Comparison of ENCODE assay signal across 12 cellular contexts in the genomic region with DNA sequence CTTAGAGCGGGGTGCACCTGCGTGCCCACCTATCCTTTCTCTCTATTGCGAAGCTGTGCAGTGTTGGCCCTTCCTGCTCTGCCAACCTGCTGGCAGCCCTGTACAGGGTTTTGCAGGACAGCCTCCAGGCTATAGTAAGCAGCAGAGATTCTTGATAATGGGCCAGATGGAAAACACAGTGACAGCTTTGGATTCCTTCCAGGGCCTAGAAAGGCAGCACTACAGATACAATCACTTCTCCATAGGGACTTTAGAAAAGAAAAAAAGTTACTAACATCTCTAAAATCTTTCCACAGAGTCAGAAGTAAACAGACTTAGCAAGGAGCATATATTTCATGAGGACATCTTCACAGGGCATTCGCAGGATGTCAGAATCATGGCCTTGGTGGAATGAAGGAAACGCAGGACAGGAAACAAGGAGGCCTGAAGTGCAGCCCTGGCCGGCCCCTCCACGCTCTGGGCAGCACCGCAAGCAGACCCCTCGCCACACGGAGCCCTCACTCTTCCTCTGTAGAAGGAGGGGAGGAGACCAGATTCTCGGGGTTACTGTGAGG.
DNase-seq lines count a peak whose midpoint lies in the region; ATAC-seq, FAIRE-seq and TF ChIP-seq lines count a peak whose summit lies in the region.
"Had no signal": no experiment of that assay in that cellular context is flagged by ENCODE, and none has a peak within 500 bp of the region (broad histone marks: within the 10 kb centered on the region; RNA-seq: fewer than 3 reads in every experiment).

No MANE protein-coding gene starts in this region.

- no peak overlapping the region for H3K56ac ChIP-seq in H9 (ENCODE audit: insufficient read length, low read depth, low read length)

- FAIRE-seq in astrocyte (lab: Jason Lieb, UNC), result peak; percentile 78

- H3K4me1 ChIP-seq in astrocyte (ENCODE audit: insufficient read depth, low read length), result peaks cover 5% of the 10 kb centered on the region
- peaks cover 8% of the 10 kb centered on the region for H3K4me1 ChIP-seq in smooth muscle cell (ENCODE audit: low read depth)
- no peaks in the 10 kb centered on the region for H3K4me1 ChIP-seq in H9 (ENCODE audit: insufficient read depth, low read length)
- H3K4me1 ChIP-seq: SJCRH30 had no signal

- no peak overlapping the region for H4K91ac ChIP-seq in H9 (ENCODE audit: insufficient read length, low read depth, low read length)

- DNase-seq in G401 (ENCODE audit: low spot score) (peak; percentile 11), astrocyte (ENCODE audit: low read depth) (peak; percentile 45), left ventricle myocardium superior (peak; percentile 54), smooth muscle cell (lab: John Stamatoyannopoulos, UW; ENCODE audit: unreplicated experiment) (no peak), H9 (no peak), COLO668 (lab: John Stamatoyannopoulos, UW; ENCODE audit: unreplicated experiment) (no peak), NCI-H748 (lab: John Stamatoyannopoulos, UW; ENCODE audit: unreplicated experiment) (no peak)
- DNase-seq: activated CD8-positive, alpha-beta memory T cell treated with anti-CD3 and anti-CD28 coated beads, Interleukin-2, amount 10 ng/mL, durations not matched to agents 7 days and 5 days; naive B cell; NCI-H1092 treated with DMSO at 0.1 percent for 48 hours had no signal

- WGBS in smooth muscle cell (ENCODE audit: low lambda C conversion rate), result 83% methylated on average over 11 of the region's 11 CpGs
- no CpG with 5 or more reads among the region's 11 CpGs for WGBS in H9 (ENCODE audit: extremely low coverage, insufficient read length, low lambda C conversion rate)

- H3K79me2 ChIP-seq in astrocyte (ENCODE audit: insufficient read depth, low read length) (no peaks in the 10 kb centered on the region), smooth muscle cell (ENCODE audit: low read depth) (no peaks in the 10 kb centered on the region), H9 (ENCODE audit: insufficient read depth, low read length) (no peaks in the 10 kb centered on the region)

- H3K27me3 ChIP-seq in astrocyte (ENCODE audit: insufficient read depth, low read length) (no peaks in the 10 kb centered on the region), smooth muscle cell (ENCODE audit: low read depth) (no peaks in the 10 kb centered on the region), H9 (ENCODE audit: insufficient read depth, low read length) (no peaks in the 10 kb centered on the region)
- H3K27me3 ChIP-seq: SJCRH30 had no signal

- H2AK5ac ChIP-seq in H9 (ENCODE audit: insufficient read length, low read length), result no peak overlapping the region

- H2BK20ac ChIP-seq in H9 (ENCODE audit: low read depth, low read length, poor library complexity, severe bottlenecking), result no peak overlapping the region

- H3K14ac ChIP-seq in H9 (ENCODE audit: insufficient read depth, low read length), result no peak overlapping the region

- H3K23ac ChIP-seq in H9 (ENCODE audit: insufficient read length, low read depth, low read length), result no peak overlapping the region

- H3K9me3 Mint-ChIP-seq in astrocyte (ENCODE audit: unreplicated experiment) (no peaks in the 10 kb centered on the region), H9 (no peaks in the 10 kb centered on the region)

- TF ChIP-seq CTCF in astrocyte (IDR thresholded peaks at IDR 0.05; ENCODE audit: insufficient read depth, low read depth, low read length), result no peak
- no peak for TF ChIP-seq CTCF in smooth muscle cell (IDR thresholded peaks at IDR 0.05; ENCODE audit: borderline replicate concordance, insufficient read depth, poor library complexity, severe bottlenecking)
- TF ChIP-seq CTCF in H9 (conservative IDR thresholded peaks at IDR 0.05), result no peak

- H3K18ac ChIP-seq in H9 (ENCODE audit: insufficient read length, low read depth, low read length), result no peak overlapping the region

- peak; percentile 92 for ATAC-seq in left ventricle myocardium superior
- ATAC-seq in HG03439 (IDR thresholded peaks at IDR 0.05; ENCODE audit: unreplicated experiment), result no peak
- ATAC-seq: activated CD8-positive, alpha-beta memory T cell treated with anti-CD3 and anti-CD28 coated beads, Interleukin-2, amount 10 ng/mL, durations not matched to agents 7 days and 5 days had no signal

- H2BK15ac ChIP-seq in H9 (ENCODE audit: low read depth, low read length), result no peak overlapping the region

- peaks cover 3% of the 10 kb centered on the region for H3K23me2 ChIP-seq in H9 (ENCODE audit: insufficient read length, low read depth, low read length, poor library complexity, severe bottlenecking)

- H3K27ac Mint-ChIP-seq in astrocyte (ENCODE audit: unreplicated experiment) (no peak overlapping the region), H9 (no peak overlapping the region)
- H3K27ac Mint-ChIP-seq: activated CD8-positive, alpha-beta memory T cell treated with anti-CD3 and anti-CD28 coated beads, Interleukin-2, amount 10 ng/mL, durations not matched to agents 7 days and 5 days had no signal

- H3K4me1 Mint-ChIP-seq in astrocyte (ENCODE audit: low read depth, unreplicated experiment), result peaks cover 5% of the 10 kb centered on the region
- no peaks in the 10 kb centered on the region for H3K4me1 Mint-ChIP-seq in H9
- H3K4me1 Mint-ChIP-seq: naive B cell had no signal

- no peak overlapping the region for H2BK120ac ChIP-seq in H9 (ENCODE audit: low read depth, low read length, poor library complexity, severe bottlenecking)

- H3F3A ChIP-seq in smooth muscle cell (ENCODE audit: low read depth), result peaks cover 4% of the 10 kb centered on the region

- H3K9me3 ChIP-seq in astrocyte (ENCODE audit: insufficient read depth, low read depth, low read length), result no peaks in the 10 kb centered on the region
- H3K9me3 ChIP-seq in smooth muscle cell (replicated peaks; ENCODE audit: low read depth), result no peaks in the 10 kb centered on the region
- no peaks in the 10 kb centered on the region for H3K9me3 ChIP-seq in H9 (ENCODE audit: control insufficient read depth, low read depth, low read length)

- H4K5ac ChIP-seq in H9 (ENCODE audit: insufficient read length, low read depth, low read length), result no peak overlapping the region

- no peaks in the 10 kb centered on the region for H3K79me1 ChIP-seq in H9 (ENCODE audit: insufficient read depth, low read depth, low read length, poor library complexity, severe bottlenecking)

- H4K8ac ChIP-seq in H9 (replicated peaks; ENCODE audit: insufficient read length, low read depth, low read length), result no peak overlapping the region

- peak overlapping the region; percentile 41 for H2AFZ ChIP-seq in astrocyte (ENCODE audit: low read depth, low read length)
- H2AFZ ChIP-seq in smooth muscle cell (ENCODE audit: low read depth), result peak overlapping the region; percentile 22
- no peak overlapping the region for H2AFZ ChIP-seq in H9 (ENCODE audit: low read length)

- no peak overlapping the region for H2BK5ac ChIP-seq in H9 (ENCODE audit: insufficient read length, low read length)

- H3K36me3 ChIP-seq in astrocyte (ENCODE audit: insufficient read depth, low read length), result no peaks in the 10 kb centered on the region
- no peaks in the 10 kb centered on the region for H3K36me3 ChIP-seq in smooth muscle cell (ENCODE audit: low read depth)
- H3K36me3 ChIP-seq: SJCRH30 had no signal

- intact Hi-C loops in left ventricle myocardium superior (cut with micrococcal nuclease), result no loop called here

- H3K4me2 ChIP-seq in astrocyte (ENCODE audit: low read length) (peak overlapping the region; percentile 4), smooth muscle cell (peak overlapping the region; percentile 5), H9 (ENCODE audit: insufficient read depth, insufficient read length, low read length) (no peak overlapping the region)

- H3K27ac ChIP-seq in astrocyte (ENCODE audit: low read depth, low read length) (no peak overlapping the region), smooth muscle cell (ENCODE audit: low read depth) (peak overlapping the region; percentile 37), H9 (ENCODE audit: insufficient read length, low read depth, low read length) (no peak overlapping the region)
- H3K27ac ChIP-seq: SJCRH30 had no signal

- H3K4me3 ChIP-seq in astrocyte (ENCODE audit: insufficient read depth, low read depth, low read length), result no peak overlapping the region
- H3K4me3 ChIP-seq in smooth muscle cell, result no peak overlapping the region
- H3K4me3 ChIP-seq: SJCRH30 had no signal

- H3T11ph ChIP-seq in H9 (ENCODE audit: low read length), result no peak overlapping the region

- H4K20me1 ChIP-seq in astrocyte (ENCODE audit: insufficient read depth, low read length) (no peaks in the 10 kb centered on the region), smooth muscle cell (ENCODE audit: low read depth) (no peaks in the 10 kb centered on the region), H9 (ENCODE audit: control insufficient read depth, insufficient read depth, insufficient read length) (no peaks in the 10 kb centered on the region)

- H3K27me3 Mint-ChIP-seq in astrocyte (ENCODE audit: low read depth, unreplicated experiment) (peaks cover 4% of the 10 kb centered on the region), H9 (ENCODE audit: low read depth) (peaks cover 2% of the 10 kb centered on the region; the same call in 1 of the 2 replicates)
- H3K27me3 Mint-ChIP-seq: activated CD8-positive, alpha-beta memory T cell treated with anti-CD3 and anti-CD28 coated beads, Interleukin-2, amount 10 ng/mL, durations not matched to agents 7 days and 5 days had no signal

- H3K4me3 Mint-ChIP-seq in astrocyte (ENCODE audit: unreplicated experiment) (no peak overlapping the region), H9 (no peak overlapping the region)
- H3K4me3 Mint-ChIP-seq: activated CD8-positive, alpha-beta memory T cell treated with anti-CD3 and anti-CD28 coated beads, Interleukin-2, amount 10 ng/mL, durations not matched to agents 7 days and 5 days; naive B cell had no signal

- no peak overlapping the region for H3K4ac ChIP-seq in H9 (ENCODE audit: low read depth, low read length)

- H3K36me3 Mint-ChIP-seq in astrocyte (ENCODE audit: low read depth, unreplicated experiment), result no peaks in the 10 kb centered on the region
- H3K36me3 Mint-ChIP-seq in H9 (ENCODE audit: insufficient read depth in 1 of 3, low read depth in 3 of 3), result no peaks in the 10 kb centered on the region
- H3K36me3 Mint-ChIP-seq: activated CD8-positive, alpha-beta memory T cell treated with anti-CD3 and anti-CD28 coated beads, Interleukin-2, amount 10 ng/mL, durations not matched to agents 7 days and 5 days; naive B cell had no signal

- in situ Hi-C loops in G401 (cut with HindIII; ENCODE audit: low sequenced_read_pairs), result no loop called here

- H2BK12ac ChIP-seq in H9 (ENCODE audit: insufficient read length, low read depth, low read length), result no peak overlapping the region

- H3K9ac ChIP-seq in astrocyte (ENCODE audit: low read length) (no peak overlapping the region), smooth muscle cell (ENCODE audit: low read depth) (no peak overlapping the region), H9 (ENCODE audit: extremely low read depth, insufficient read length, low read length) (no peak overlapping the region)

Comparison
In these comparisons a context has a peak if more than half of its experiments do, and no peak if none do; other contexts are left out.
1. DNase-seq: peak in G401 (single experiment), astrocyte (single experiment) and left ventricle myocardium superior (single experiment); none in smooth muscle cell (single experiment), H9 (single experiment), COLO668 (single experiment) and NCI-H748 (single experiment).